ENCODE assay signal across 23 cellular contexts in the genomic region with DNA sequence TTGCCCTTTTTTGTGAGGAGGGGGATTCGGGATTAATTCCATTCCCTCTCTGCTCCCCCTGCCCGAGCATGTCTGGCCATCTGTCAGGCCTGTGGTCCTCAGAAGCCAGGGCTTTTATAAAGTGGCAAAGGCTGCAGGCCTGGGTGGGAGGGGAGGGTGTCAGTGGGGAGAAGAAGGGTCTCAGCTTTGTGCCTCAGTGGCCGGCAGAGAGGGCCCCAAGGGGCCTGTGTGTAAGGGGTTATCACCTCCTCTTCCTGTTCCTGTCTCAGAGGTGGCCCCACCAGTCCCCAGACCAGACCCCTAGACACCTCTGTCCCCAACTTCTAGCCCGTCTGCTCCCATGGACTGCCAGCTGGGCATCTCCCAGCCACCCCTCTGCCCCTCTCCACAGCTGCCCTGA. TPM values are rescaled to one million over a fixed set of nuclear protein-coding genes. Genes with fewer than 3 reads are reported as not detected.
DNase-seq lines count a peak whose midpoint lies in the region; ATAC-seq and TF ChIP-seq lines count a peak whose summit lies in the region.
"Had no signal": no experiment of that assay in that cellular context is flagged by ENCODE, and none has a peak within 500 bp of the region (broad histone marks: within the 10 kb centered on the region; RNA-seq: fewer than 3 reads in every experiment).

No MANE protein-coding gene starts in this region.

- no peaks in the 10 kb centered on the region for H3K4me1 Mint-ChIP-seq in activated T-helper 17 cell treated with anti-CD3 and anti-CD28 coated beads, Interleukin-2, amount 50 U/mL, for 72 hours
- H3K4me1 Mint-ChIP-seq in memory B cell, result peaks cover 3% of the 10 kb centered on the region

- ATAC-seq in activated T-helper 17 cell treated with anti-CD3 and anti-CD28 coated beads, Interleukin-2, amount 50 U/mL, for 72 hours (replicated peaks), result no peak
- ATAC-seq in memory B cell (ENCODE audit: low read depth) (no peak), foreskin keratinocyte (no peak), HG02763 (IDR thresholded peaks at IDR 0.05; ENCODE audit: unreplicated experiment) (no peak)
- ATAC-seq: HepG2 had no signal

- peaks cover 6% of the 10 kb centered on the region for H3K36me3 Mint-ChIP-seq in activated T-helper 17 cell treated with anti-CD3 and anti-CD28 coated beads, Interleukin-2, amount 50 U/mL, for 72 hours (ENCODE audit: low read depth)
- H3K36me3 Mint-ChIP-seq in memory B cell, result peaks cover 4% of the 10 kb centered on the region

- H3K27me3 Mint-ChIP-seq in activated T-helper 17 cell treated with anti-CD3 and anti-CD28 coated beads, Interleukin-2, amount 50 U/mL, for 72 hours, result no peaks in the 10 kb centered on the region
- no peaks in the 10 kb centered on the region for H3K27me3 Mint-ChIP-seq in memory B cell

- H3K27ac Mint-ChIP-seq in activated T-helper 17 cell treated with anti-CD3 and anti-CD28 coated beads, Interleukin-2, amount 50 U/mL, for 72 hours, result peak overlapping the region; percentile 39
- peak overlapping the region; percentile 6 for H3K27ac Mint-ChIP-seq in memory B cell

- H3K4me1 ChIP-seq in foreskin keratinocyte, result peaks cover 4% of the 10 kb centered on the region

- H3K9me3 Mint-ChIP-seq in activated T-helper 17 cell treated with anti-CD3 and anti-CD28 coated beads, Interleukin-2, amount 50 U/mL, for 72 hours, result no peaks in the 10 kb centered on the region
- no peaks in the 10 kb centered on the region for H3K9me3 Mint-ChIP-seq in memory B cell
- H3K9me3 Mint-ChIP-seq: CD14-positive monocyte had no signal

- H3K4me3 Mint-ChIP-seq in activated T-helper 17 cell treated with anti-CD3 and anti-CD28 coated beads, Interleukin-2, amount 50 U/mL, for 72 hours, result no peak overlapping the region
- no peak overlapping the region for H3K4me3 Mint-ChIP-seq in memory B cell
- H3K4me3 Mint-ChIP-seq: CD14-positive monocyte had no signal

- DNase-seq in NCI-H524 (lab: John Stamatoyannopoulos, UW), result peak; percentile 36 to 71
- DNase-seq in NCI-H524 treated with DMSO at 0.1 percent for 48 hours (lab: John Stamatoyannopoulos, UW), result no peak
- no peak for DNase-seq in memory B cell (ENCODE audit: low spot score in 2 of 2)
- DNase-seq in foreskin keratinocyte, result no peak
- DNase-seq in T-helper 9 cell, result no peak
- DNase-seq: 8988T, ACHN, BE2C, Calu3, Karpas-422, NCI-H1092, NCI-H1417 treated with DMSO at 0.1 percent for 48 hours, NCI-H2081, NCI-H2171, NCI-H345, NCI-H510A treated with DMSO at 0.1 percent for 48 hours, NCI-H774, PC-9, SHP77 had no signal

- no peak overlapping the region for H3K27ac ChIP-seq in foreskin keratinocyte
- H3K27ac ChIP-seq: PC-9 had no signal

- H3K27me3 ChIP-seq in foreskin keratinocyte, result no peaks in the 10 kb centered on the region
- H3K27me3 ChIP-seq: BE2C had no signal

- no peak for TF ChIP-seq CTCF in foreskin keratinocyte (conservative IDR thresholded peaks at IDR 0.05)

RNA-seq across cellular contexts. Expression of a gene that starts 3.4 kb away (rescaled TPM):
- total RNA-seq in activated T-helper 17 cell treated with anti-CD3 and anti-CD28 coated beads, Interleukin-2, amount 50 U/mL, for 72 hours, result 10 to 100 TPM; 16.4 to 37.3 TPM
- total RNA-seq in foreskin keratinocyte, result 10.5 and 12.9 TPM in 2 replicates
- 8.5 and 10.2 TPM in 2 replicates for polyA plus RNA-seq in foreskin keratinocyte

RNA-seq across cellular contexts. Expression of a gene that starts 22.8 kb away (rescaled TPM):
- 10 to 100 TPM; 31.0 to 54.8 TPM for total RNA-seq in activated T-helper 17 cell treated with anti-CD3 and anti-CD28 coated beads, Interleukin-2, amount 50 U/mL, for 72 hours
- 20.6 and 24.9 TPM in 2 replicates for total RNA-seq in foreskin keratinocyte
- 22.9 and 25.9 TPM in 2 replicates for polyA plus RNA-seq in foreskin keratinocyte

RNA-seq across cellular contexts. Expression of a gene that starts 23.0 kb away (rescaled TPM):
- total RNA-seq in activated T-helper 17 cell treated with anti-CD3 and anti-CD28 coated beads, Interleukin-2, amount 50 U/mL, for 72 hours, result 10 to 100 TPM in 1 of 2 donors, 1 to 10 TPM in 1; 7.0 to 14.5 TPM
- total RNA-seq in foreskin keratinocyte, result 24.1 and 35.7 TPM in 2 replicates
- 20.7 and 30.5 TPM in 2 replicates for polyA plus RNA-seq in foreskin keratinocyte

RNA-seq across cellular contexts. Expression of a gene that starts 56.4 kb away (rescaled TPM):
- total RNA-seq in activated T-helper 17 cell treated with anti-CD3 and anti-CD28 coated beads, Interleukin-2, amount 50 U/mL, for 72 hours, result 10 to 100 TPM; 13.0 to 16.6 TPM
- total RNA-seq in foreskin keratinocyte, result 2.1 and 2.5 TPM in 2 replicates
- polyA plus RNA-seq in foreskin keratinocyte, result 4.1 and 4.9 TPM in 2 replicates

RNA-seq across cellular contexts. Expression of a gene that starts 57.1 kb away (rescaled TPM):
- total RNA-seq in activated T-helper 17 cell treated with anti-CD3 and anti-CD28 coated beads, Interleukin-2, amount 50 U/mL, for 72 hours, result 100 to 1,000 TPM; 171 to 175 TPM
- total RNA-seq in foreskin keratinocyte, result 104 and 129 TPM in 2 replicates
- polyA plus RNA-seq in foreskin keratinocyte, result 121 and 130 TPM in 2 replicates

Comparison
In these comparisons a context has a peak if more than half of its experiments do, and no peak if none do; other contexts are left out.
1. DNase-seq: peak in NCI-H524 (2 of 2); none in NCI-H524 treated with DMSO at 0.1 percent for 48 hours (single experiment), memory B cell (0 of 2), foreskin keratinocyte (0 of 2) and T-helper 9 cell (single experiment).